ENCODE assay signal across 10 cellular contexts in the genomic region with DNA sequence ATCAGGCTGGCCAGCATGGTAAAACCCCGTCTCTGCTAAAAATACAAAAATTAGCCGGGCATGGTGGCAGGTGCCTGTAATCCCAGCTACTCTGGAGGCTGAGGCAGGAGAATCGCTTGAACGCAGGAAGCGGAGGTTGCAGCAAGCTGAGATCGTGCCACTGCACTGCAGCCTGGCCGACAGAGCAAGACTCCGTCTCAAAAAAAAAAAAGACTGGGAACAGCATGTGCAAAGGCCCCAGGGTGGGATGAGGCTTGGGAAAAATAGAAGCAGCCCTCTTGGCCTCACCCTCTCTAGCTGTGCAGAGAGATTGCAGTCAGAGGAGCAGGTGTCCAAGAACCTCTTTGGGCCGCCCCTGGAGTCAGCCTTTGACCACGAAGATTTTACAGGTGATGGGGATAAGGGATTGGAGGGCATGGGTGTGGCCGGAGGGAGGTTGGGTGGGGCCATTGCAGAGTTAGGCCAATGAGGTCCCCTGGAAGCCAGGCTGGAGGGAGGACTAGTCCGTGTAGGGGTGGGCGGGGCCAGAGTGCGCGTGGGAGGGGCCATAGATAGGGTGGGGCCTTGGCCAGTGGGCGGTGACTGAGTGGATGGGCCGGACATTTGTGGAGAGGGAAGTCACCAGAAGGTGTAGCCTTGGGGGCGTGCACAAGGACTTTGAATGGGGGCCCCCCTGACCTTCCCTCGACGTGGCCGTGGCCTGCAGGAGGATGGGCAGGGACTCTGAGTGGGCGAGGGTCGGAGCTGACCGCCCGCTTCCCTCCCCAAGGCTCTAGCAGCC. TPM values are rescaled to one million over a fixed set of nuclear protein-coding genes. Genes with fewer than 3 reads are reported as not detected.
DNase-seq lines count a peak whose midpoint lies in the region; ATAC-seq and TF ChIP-seq lines count a peak whose summit lies in the region.
"Had no signal": no experiment of that assay in that cellular context is flagged by ENCODE, and none has a peak within 500 bp of the region (broad histone marks: within the 10 kb centered on the region; RNA-seq: fewer than 3 reads in every experiment).

No MANE protein-coding gene starts in this region.

- no peaks in the 10 kb centered on the region for H3K79me2 ChIP-seq in hepatocyte

- no peak for TF ChIP-seq CTCF in hepatocyte (IDR thresholded peaks at IDR 0.05; ENCODE audit: poor library complexity)

- no peaks in the 10 kb centered on the region for H3K36me3 ChIP-seq in hepatocyte (replicated peaks; ENCODE audit: insufficient read depth, low read depth)

- DNase-seq in ELR (ENCODE audit: low read depth): peak; percentile 75
- peak; percentile 63 for DNase-seq in NCI-H460 (ENCODE audit: extremely low read depth, low read depth)
- peak; percentile 67 for DNase-seq in hepatocyte (ENCODE audit: low spot score)
- peak; percentile 69 for DNase-seq in stimulated activated CD4-positive, alpha-beta T cell treated with anti-CD3 and anti-CD28 coated beads, Interleukin-15, amount 100 ng/mL, for 24 hours
- no peak for DNase-seq in NCI-H524 treated with DMSO at 0.1 percent for 48 hours (lab: John Stamatoyannopoulos, UW)

- ATAC-seq in activated T-helper 17 cell treated with anti-CD3 and anti-CD28 coated beads, Interleukin-2, amount 50 U/mL, for 72 hours (replicated peaks): peak; percentile 33
- ATAC-seq in HG03442 (IDR thresholded peaks at IDR 0.05; ENCODE audit: unreplicated experiment) (no peak), GM19452 (IDR thresholded peaks at IDR 0.05; ENCODE audit: unreplicated experiment) (no peak)

- H3K9me3 ChIP-seq in hepatocyte (ENCODE audit: low read depth): no peaks in the 10 kb centered on the region

- WGBS in hepatocyte (ENCODE audit: low lambda C conversion rate, missing lambda C conversion rate): 53% methylated on average over 16 of the region's 25 CpGs

- no peak overlapping the region for H3K4me3 ChIP-seq in hepatocyte

- H3K4me2 ChIP-seq in hepatocyte: peak overlapping the region; percentile 78
- H3K4me2 ChIP-seq: KMS-11 had no signal

- H3K4me1 ChIP-seq in hepatocyte (ENCODE audit: insufficient read depth): peaks cover 4% of the 10 kb centered on the region

- H3K27me3 ChIP-seq in hepatocyte: no peaks in the 10 kb centered on the region

- no peak overlapping the region for H3K27ac Mint-ChIP-seq in activated T-helper 17 cell treated with anti-CD3 and anti-CD28 coated beads, Interleukin-2, amount 50 U/mL, for 72 hours

- H3K4me3 Mint-ChIP-seq in activated T-helper 17 cell treated with anti-CD3 and anti-CD28 coated beads, Interleukin-2, amount 50 U/mL, for 72 hours: no peak overlapping the region

- H3K27me3 Mint-ChIP-seq in activated T-helper 17 cell treated with anti-CD3 and anti-CD28 coated beads, Interleukin-2, amount 50 U/mL, for 72 hours: no peaks in the 10 kb centered on the region

- no peak overlapping the region for H3K27ac ChIP-seq in hepatocyte
- H3K27ac ChIP-seq: KMS-11 had no signal

- H3K9me2 ChIP-seq in hepatocyte (replicated peaks; ENCODE audit: insufficient read depth): no peaks in the 10 kb centered on the region

- no peaks in the 10 kb centered on the region for H4K20me1 ChIP-seq in hepatocyte (ENCODE audit: insufficient read depth, poor library complexity, severe bottlenecking)

- H3K9me3 Mint-ChIP-seq in activated T-helper 17 cell treated with anti-CD3 and anti-CD28 coated beads, Interleukin-2, amount 50 U/mL, for 72 hours: no peaks in the 10 kb centered on the region

- H3K4me1 Mint-ChIP-seq in activated T-helper 17 cell treated with anti-CD3 and anti-CD28 coated beads, Interleukin-2, amount 50 U/mL, for 72 hours: peaks cover 17% of the 10 kb centered on the region

- peaks cover 84% of the 10 kb centered on the region for H3K36me3 Mint-ChIP-seq in activated T-helper 17 cell treated with anti-CD3 and anti-CD28 coated beads, Interleukin-2, amount 50 U/mL, for 72 hours (ENCODE audit: low read depth)

- no peak overlapping the region for H2AFZ ChIP-seq in hepatocyte

RNA-seq across cellular contexts. Expression of gene B3GNT3, which starts 16.9 kb away (rescaled TPM):
- total RNA-seq in NCI-H460 (2014; rRNA removed; shearing (Covaris generic)): 0.05 TPM in 1 of 2 replicates, not detected in the other
- not detected in 2 replicates for polyA plus RNA-seq in NCI-H460 (2014; cell fraction: nucleus; rRNA removed)
- total RNA-seq in activated T-helper 17 cell treated with anti-CD3 and anti-CD28 coated beads, Interleukin-2, amount 50 U/mL, for 72 hours: 1 to 10 TPM in 1 of 2 donors, not detected in 1; 1.2 TPM
- 19.1 and 22.6 TPM in 2 replicates for total RNA-seq in hepatocyte
- polyA plus RNA-seq in hepatocyte: 14.6 and 16.7 TPM in 2 replicates
- total RNA-seq: glomerular endothelial cell had no signal

RNA-seq across cellular contexts. Expression of gene FCHO1, which starts 26.8 kb away (rescaled TPM):
- 4.1 and 4.6 TPM in 2 replicates for total RNA-seq in NCI-H460 (2014; rRNA removed; shearing (Covaris generic))
- polyA plus RNA-seq in NCI-H460 (2014; cell fraction: nucleus; rRNA removed): 1.5 and 9.3 TPM in 2 replicates
- total RNA-seq in activated T-helper 17 cell treated with anti-CD3 and anti-CD28 coated beads, Interleukin-2, amount 50 U/mL, for 72 hours: 10 to 100 TPM; 64.0 to 75.5 TPM
- total RNA-seq in hepatocyte: 2.1 and 2.2 TPM in 2 replicates
- 1.9 and 2.3 TPM in 2 replicates for polyA plus RNA-seq in hepatocyte

RNA-seq across cellular contexts. Expression of gene INSL3, which starts 43.3 kb away (rescaled TPM):
- total RNA-seq in NCI-H460 (2014; rRNA removed; shearing (Covaris generic)): not detected in 2 replicates
- polyA plus RNA-seq in NCI-H460 (2014; cell fraction: nucleus; rRNA removed): not detected in 2 replicates
- 1 to 10 TPM; 7.6 to 8.3 TPM for total RNA-seq in activated T-helper 17 cell treated with anti-CD3 and anti-CD28 coated beads, Interleukin-2, amount 50 U/mL, for 72 hours
- not detected in 2 replicates for total RNA-seq in hepatocyte
- polyA plus RNA-seq in hepatocyte: 0.21 and 0.35 TPM in 2 replicates
- total RNA-seq: glomerular endothelial cell had no signal

RNA-seq across cellular contexts. Expression of gene MAP1S, which starts 58.8 kb away (rescaled TPM):
- 10.4 and 10.5 TPM in 2 replicates for total RNA-seq in NCI-H460 (2014; rRNA removed; shearing (Covaris generic))
- 5.9 and 7.8 TPM in 2 replicates for polyA plus RNA-seq in NCI-H460 (2014; cell fraction: nucleus; rRNA removed)
- 10 to 100 TPM; 74.0 to 83.7 TPM for total RNA-seq in activated T-helper 17 cell treated with anti-CD3 and anti-CD28 coated beads, Interleukin-2, amount 50 U/mL, for 72 hours
- 7.7 and 9.5 TPM in 2 replicates for total RNA-seq in hepatocyte
- polyA plus RNA-seq in hepatocyte: 37.1 and 52.7 TPM in 2 replicates

Comparison
In these comparisons a context has a peak if more than half of its experiments do, and no peak if none do; other contexts are left out.
1. RNA of gene FCHO1, which starts 26.8 kb away (total RNA-seq): 64.0 to 75.5 TPM in activated T-helper 17 cell treated with anti-CD3 and anti-CD28 coated beads, Interleukin-2, amount 50 U/mL, for 72 hours; 4.1 to 4.6 TPM in NCI-H460 and 2.1 to 2.2 TPM in hepatocyte; every median in the first group is over 10 times any median in the second.